In the genomic region with DNA sequence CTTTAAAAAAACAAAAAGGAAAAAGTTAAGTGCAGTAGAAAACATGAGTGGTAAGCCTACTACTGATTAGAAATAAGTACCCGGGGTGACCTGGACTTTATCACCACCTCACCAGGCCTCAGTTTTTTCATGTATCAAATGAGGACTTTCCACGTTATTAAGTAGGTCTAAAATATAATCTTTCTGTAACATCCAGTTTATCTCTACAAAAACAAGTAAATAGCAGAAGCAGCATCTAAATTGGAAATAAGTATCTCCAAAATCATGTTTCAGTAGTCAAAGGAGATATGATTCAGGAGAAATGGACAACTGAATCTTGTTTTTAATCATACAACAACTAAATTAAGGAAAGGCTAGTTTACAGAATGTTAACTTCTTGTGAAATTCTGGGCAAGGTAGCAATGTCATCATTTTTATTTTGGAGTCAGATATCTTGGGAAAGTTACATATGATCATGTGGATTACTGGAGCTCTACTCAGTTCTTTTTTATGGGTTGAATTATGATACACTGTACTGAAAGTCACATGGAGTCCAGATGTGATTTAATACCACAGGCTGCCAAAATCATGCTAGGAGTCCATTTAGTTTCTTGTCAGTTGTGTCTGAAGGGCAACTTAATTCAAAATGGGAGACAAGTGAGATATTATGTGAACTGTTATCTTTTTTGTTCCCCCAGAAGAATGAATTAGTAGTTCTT, we compare ENCODE assay signal across 19 cellular contexts.
A peak's percentile ranks its signal among the peaks of the same experiment; 100 is the strongest.
DNase-seq lines count a peak whose midpoint lies in the region; ATAC-seq and TF ChIP-seq lines count a peak whose summit lies in the region.
"Had no signal": no experiment of that assay in that cellular context is flagged by ENCODE, and none has a peak within 500 bp of the region (broad histone marks: within the 10 kb centered on the region; RNA-seq: fewer than 3 reads in every experiment).

No MANE protein-coding gene starts in this region.

- no peak overlapping the region for H4K8ac ChIP-seq in mesenchymal stem cell (ENCODE audit: low read length)

- no peak for ATAC-seq in GM21390 (IDR thresholded peaks at IDR 0.05; ENCODE audit: unreplicated experiment)
- no peak for ATAC-seq in GM21381 (IDR thresholded peaks at IDR 0.05; ENCODE audit: unreplicated experiment)
- ATAC-seq: CD8-positive, alpha-beta T cell had no signal

- H2AFZ ChIP-seq in GM23248 (no peak overlapping the region), mesenchymal stem cell (ENCODE audit: low read depth, low read length) (no peak overlapping the region)

- no peak overlapping the region for H2AK5ac ChIP-seq in mesenchymal stem cell (ENCODE audit: low read length, severe bottlenecking)

- 0 out of 2 replicates have a peak, but pooled peaks cover 5% of the 10 kb centered on the region for H3K9me2 ChIP-seq in GM23248 (ENCODE audit: insufficient read depth)

- no peak overlapping the region for H3K18ac ChIP-seq in mesenchymal stem cell (ENCODE audit: low read depth in 1 of 2, low read length in 2 of 2)

- no peaks in the 10 kb centered on the region for H3K9me3 ChIP-seq in GM23248 (ENCODE audit: low read depth)
- no peaks in the 10 kb centered on the region for H3K9me3 ChIP-seq in mesenchymal stem cell (ENCODE audit: control insufficient read depth, low read length)
- H3K9me3 ChIP-seq: thoracic aorta had no signal

- no peaks in the 10 kb centered on the region for H3F3A ChIP-seq in GM23248 (ENCODE audit: insufficient read depth)

- 55 to 71% methylated on average over 2 of the region's 2 CpGs for WGBS in GM23248 (ENCODE audit: low coverage in 1 of 2, low lambda C conversion rate in 2 of 2, missing lambda C conversion rate in 2 of 2), 2 experiments
- 100% methylated on average over 2 of the region's 2 CpGs for WGBS in mesenchymal stem cell

- TF ChIP-seq CTCF in AG09309 (IDR thresholded peaks at IDR 0.05; ENCODE audit: control insufficient read depth, insufficient read depth, low read depth, low read length, missing control alignments) (no peak), choroid plexus epithelial cell (conservative IDR thresholded peaks at IDR 0.05; ENCODE audit: low read depth, low read length) (no peak)

- in situ Hi-C loops in GM23248 (cut with MboI) = no loop called here

- no peaks in the 10 kb centered on the region for H3K79me2 ChIP-seq in GM23248 (ENCODE audit: insufficient read depth)

- H3K4me3 ChIP-seq in AG09309 (ENCODE audit: control insufficient read depth, low read depth, low read length) (no peak overlapping the region), GM23248 (no peak overlapping the region), choroid plexus epithelial cell (ENCODE audit: low read depth, low read length) (no peak overlapping the region), mesenchymal stem cell (ENCODE audit: insufficient read depth in 1 of 2, low read depth in 1 of 2, low read length in 2 of 2) (no peak overlapping the region)
- H3K4me3 ChIP-seq: thoracic aorta had no signal

- no peaks in the 10 kb centered on the region for H4K20me1 ChIP-seq in GM23248 (ENCODE audit: insufficient read depth)

- no peak overlapping the region for H3K4ac ChIP-seq in mesenchymal stem cell (ENCODE audit: low read depth in 1 of 2, low read length in 2 of 2)

- DNase-seq in AG09309 (ENCODE audit: low read depth) = peak; percentile 68
- peak; percentile 6 for DNase-seq in GM23248
- peak; percentile 70 for DNase-seq in choroid plexus epithelial cell (ENCODE audit: low read depth)
- no peak for DNase-seq in mesenchymal stem cell
- DNase-seq in stimulated activated CD4-positive, alpha-beta T cell treated with anti-CD3 and anti-CD28 coated beads, Interleukin-1b, Interleukin-23, amount 100 ng/mL, for 48 hours = no peak
- no peak for DNase-seq in midbrain (lab: John Stamatoyannopoulos, UW)
- DNase-seq: ACHN; activated CD4-positive, alpha-beta T cell treated with anti-CD3 and anti-CD28 coated beads for 4 hours; CD8-positive, alpha-beta T cell; DND-41; foreskin melanocyte; Kasumi-1; NCI-H1092 treated with DMSO at 0.1 percent for 48 hours; NCI-H2081; RPMI8226; stimulated activated CD4-positive, alpha-beta T cell treated with anti-CD3 and anti-CD28 coated beads, Interleukin-12 subunit alpha, Interleukin-12 subunit beta, amount 100 ng/mL, for 4 hours had no signal

- no peak overlapping the region for H3K23ac ChIP-seq in mesenchymal stem cell (ENCODE audit: low read length in 2 of 2)

- H3K4me2 ChIP-seq in GM23248 (ENCODE audit: unreplicated experiment) (no peak overlapping the region), mesenchymal stem cell (ENCODE audit: low read length, poor library complexity, severe bottlenecking) (no peak overlapping the region)

- no peak overlapping the region for H3K27ac ChIP-seq in GM23248
- no peak overlapping the region for H3K27ac ChIP-seq in mesenchymal stem cell (ENCODE audit: low read length, poor library complexity, severe bottlenecking)
- H3K27ac ChIP-seq: thoracic aorta had no signal

- no peak overlapping the region for H2BK5ac ChIP-seq in mesenchymal stem cell (ENCODE audit: low read depth, low read length, poor library complexity, severe bottlenecking)

- H3K36me3 ChIP-seq in GM23248 (ENCODE audit: low read depth) = no peaks in the 10 kb centered on the region
- H3K36me3 ChIP-seq in mesenchymal stem cell (ENCODE audit: control insufficient read depth in 1 of 2, insufficient read depth in 2 of 2, low read depth in 1 of 2, low read length in 2 of 2) = no peaks in the 10 kb centered on the region
- H3K36me3 ChIP-seq: thoracic aorta had no signal

- no peak overlapping the region for H3K14ac ChIP-seq in mesenchymal stem cell (ENCODE audit: low read length in 2 of 2)

- H2BK15ac ChIP-seq in mesenchymal stem cell (ENCODE audit: low read depth, poor library complexity, severe bottlenecking) = no peak overlapping the region

- no peak overlapping the region for H4K91ac ChIP-seq in mesenchymal stem cell (ENCODE audit: low read length)

- no peaks in the 10 kb centered on the region for H3K79me1 ChIP-seq in mesenchymal stem cell (replicated peaks; ENCODE audit: low read length, poor library complexity, severe bottlenecking)

- no peak overlapping the region for H3K9ac ChIP-seq in GM23248
- H3K9ac ChIP-seq in mesenchymal stem cell (ENCODE audit: low read length) = peak overlapping the region; percentile 24

- no peaks in the 10 kb centered on the region for H3K4me1 ChIP-seq in GM23248 (ENCODE audit: insufficient read depth)
- no peaks in the 10 kb centered on the region for H3K4me1 ChIP-seq in mesenchymal stem cell (ENCODE audit: control insufficient read depth, insufficient read depth, low read depth, low read length)

- no peak overlapping the region for H2BK12ac ChIP-seq in mesenchymal stem cell (ENCODE audit: low read length in 2 of 2)

- H3K27me3 ChIP-seq in GM23248 (replicated peaks; ENCODE audit: insufficient read depth) (no peaks in the 10 kb centered on the region), mesenchymal stem cell (ENCODE audit: control insufficient read depth in 1 of 2, insufficient read depth in 1 of 2, low read length in 2 of 2) (no peaks in the 10 kb centered on the region)

- H2BK120ac ChIP-seq in mesenchymal stem cell (ENCODE audit: low read depth, low read length) = no peak overlapping the region

Comparison
In these comparisons a context has a peak if more than half of its experiments do, and no peak if none do; other contexts are left out.
1. DNase-seq: peak in AG09309 (single experiment), GM23248 (single experiment) and choroid plexus epithelial cell (single experiment); none in mesenchymal stem cell (single experiment), stimulated activated CD4-positive, alpha-beta T cell treated with anti-CD3 and anti-CD28 coated beads, Interleukin-1b, Interleukin-23, amount 100 ng/mL, for 48 hours (single experiment) and midbrain (single experiment).